1 cellular context compared by ENCODE assay signal in the genomic region with DNA sequence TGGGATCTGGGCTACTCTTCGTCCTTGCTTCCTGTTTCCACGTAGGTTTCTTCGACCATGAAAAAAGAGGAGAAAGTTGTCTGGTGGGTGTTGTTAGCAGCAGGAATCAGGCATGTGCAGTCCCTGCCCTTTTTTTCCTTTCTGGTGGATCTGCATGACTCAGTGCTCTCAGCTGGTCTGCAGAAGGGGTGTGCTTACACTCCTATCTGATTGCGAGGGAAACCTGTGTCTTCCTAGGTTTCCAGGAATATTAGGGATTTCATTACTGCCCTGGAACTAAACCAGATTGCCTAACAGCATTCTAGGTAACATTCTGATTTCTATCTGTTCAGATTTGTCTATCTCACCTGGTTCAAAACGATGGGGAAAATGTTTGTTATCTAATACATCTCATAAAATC.
TF ChIP-seq lines count a peak whose summit lies in the region.

No MANE protein-coding gene starts in this region.

TF ChIP-seq in GM23338, 12 proteins besides CTCF, POLR2A, EP300 and RAD21 (continued from another document):
- TF ChIP-seq, protein P1, sequence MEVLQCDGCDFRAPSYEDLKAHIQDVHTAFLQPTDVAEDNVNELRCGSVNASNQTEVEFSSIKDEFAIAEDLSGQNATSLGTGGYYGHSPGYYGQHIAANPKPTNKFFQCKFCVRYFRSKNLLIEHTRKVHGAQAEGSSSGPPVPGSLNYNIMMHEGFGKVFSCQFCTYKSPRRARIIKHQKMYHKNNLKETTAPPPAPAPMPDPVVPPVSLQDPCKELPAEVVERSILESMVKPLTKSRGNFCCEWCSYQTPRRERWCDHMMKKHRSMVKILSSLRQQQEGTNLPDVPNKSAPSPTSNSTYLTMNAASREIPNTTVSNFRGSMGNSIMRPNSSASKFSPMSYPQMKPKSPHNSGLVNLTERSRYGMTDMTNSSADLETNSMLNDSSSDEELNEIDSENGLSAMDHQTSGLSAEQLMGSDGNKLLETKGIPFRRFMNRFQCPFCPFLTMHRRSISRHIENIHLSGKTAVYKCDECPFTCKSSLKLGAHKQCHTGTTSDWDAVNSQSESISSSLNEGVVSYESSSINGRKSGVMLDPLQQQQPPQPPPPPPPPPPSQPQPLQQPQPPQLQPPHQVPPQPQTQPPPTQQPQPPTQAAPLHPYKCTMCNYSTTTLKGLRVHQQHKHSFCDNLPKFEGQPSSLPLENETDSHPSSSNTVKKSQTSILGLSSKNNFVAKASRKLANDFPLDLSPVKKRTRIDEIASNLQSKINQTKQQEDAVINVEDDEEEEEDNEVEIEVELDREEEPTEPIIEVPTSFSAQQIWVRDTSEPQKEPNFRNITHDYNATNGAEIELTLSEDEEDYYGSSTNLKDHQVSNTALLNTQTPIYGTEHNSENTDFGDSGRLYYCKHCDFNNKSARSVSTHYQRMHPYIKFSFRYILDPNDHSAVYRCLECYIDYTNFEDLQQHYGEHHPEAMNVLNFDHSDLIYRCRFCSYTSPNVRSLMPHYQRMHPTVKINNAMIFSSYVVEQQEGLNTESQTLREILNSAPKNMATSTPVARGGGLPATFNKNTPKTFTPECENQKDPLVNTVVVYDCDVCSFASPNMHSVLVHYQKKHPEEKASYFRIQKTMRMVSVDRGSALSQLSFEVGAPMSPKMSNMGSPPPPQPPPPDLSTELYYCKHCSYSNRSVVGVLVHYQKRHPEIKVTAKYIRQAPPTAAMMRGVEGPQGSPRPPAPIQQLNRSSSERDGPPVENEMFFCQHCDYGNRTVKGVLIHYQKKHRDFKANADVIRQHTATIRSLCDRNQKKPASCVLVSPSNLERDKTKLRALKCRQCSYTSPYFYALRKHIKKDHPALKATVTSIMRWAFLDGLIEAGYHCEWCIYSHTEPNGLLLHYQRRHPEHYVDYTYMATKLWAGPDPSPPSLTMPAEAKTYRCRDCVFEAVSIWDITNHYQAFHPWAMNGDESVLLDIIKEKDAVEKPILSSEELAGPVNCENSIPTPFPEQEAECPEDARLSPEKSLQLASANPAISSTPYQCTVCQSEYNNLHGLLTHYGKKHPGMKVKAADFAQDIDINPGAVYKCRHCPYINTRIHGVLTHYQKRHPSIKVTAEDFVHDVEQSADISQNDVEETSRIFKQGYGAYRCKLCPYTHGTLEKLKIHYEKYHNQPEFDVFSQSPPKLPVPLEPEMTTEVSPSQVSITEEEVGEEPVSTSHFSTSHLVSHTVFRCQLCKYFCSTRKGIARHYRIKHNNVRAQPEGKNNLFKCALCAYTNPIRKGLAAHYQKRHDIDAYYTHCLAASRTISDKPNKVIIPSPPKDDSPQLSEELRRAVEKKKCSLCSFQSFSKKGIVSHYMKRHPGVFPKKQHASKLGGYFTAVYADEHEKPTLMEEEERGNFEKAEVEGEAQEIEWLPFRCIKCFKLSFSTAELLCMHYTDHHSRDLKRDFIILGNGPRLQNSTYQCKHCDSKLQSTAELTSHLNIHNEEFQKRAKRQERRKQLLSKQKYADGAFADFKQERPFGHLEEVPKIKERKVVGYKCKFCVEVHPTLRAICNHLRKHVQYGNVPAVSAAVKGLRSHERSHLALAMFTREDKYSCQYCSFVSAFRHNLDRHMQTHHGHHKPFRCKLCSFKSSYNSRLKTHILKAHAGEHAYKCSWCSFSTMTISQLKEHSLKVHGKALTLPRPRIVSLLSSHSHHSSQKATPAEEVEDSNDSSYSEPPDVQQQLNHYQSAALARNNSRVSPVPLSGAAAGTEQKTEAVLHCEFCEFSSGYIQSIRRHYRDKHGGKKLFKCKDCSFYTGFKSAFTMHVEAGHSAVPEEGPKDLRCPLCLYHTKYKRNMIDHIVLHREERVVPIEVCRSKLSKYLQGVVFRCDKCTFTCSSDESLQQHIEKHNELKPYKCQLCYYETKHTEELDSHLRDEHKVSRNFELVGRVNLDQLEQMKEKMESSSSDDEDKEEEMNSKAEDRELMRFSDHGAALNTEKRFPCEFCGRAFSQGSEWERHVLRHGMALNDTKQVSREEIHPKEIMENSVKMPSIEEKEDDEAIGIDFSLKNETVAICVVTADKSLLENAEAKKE (CRISPR knock-in tag; IDR thresholded peaks at IDR 0.05): no peak
- no peak for TF ChIP-seq NANOG (IDR thresholded peaks at IDR 0.05; ENCODE audit: borderline replicate concordance)
- TF ChIP-seq CREB1 (CRISPR knock-in tag; IDR thresholded peaks at IDR 0.05; ENCODE audit: low read depth): no peak
